In the genomic region with DNA sequence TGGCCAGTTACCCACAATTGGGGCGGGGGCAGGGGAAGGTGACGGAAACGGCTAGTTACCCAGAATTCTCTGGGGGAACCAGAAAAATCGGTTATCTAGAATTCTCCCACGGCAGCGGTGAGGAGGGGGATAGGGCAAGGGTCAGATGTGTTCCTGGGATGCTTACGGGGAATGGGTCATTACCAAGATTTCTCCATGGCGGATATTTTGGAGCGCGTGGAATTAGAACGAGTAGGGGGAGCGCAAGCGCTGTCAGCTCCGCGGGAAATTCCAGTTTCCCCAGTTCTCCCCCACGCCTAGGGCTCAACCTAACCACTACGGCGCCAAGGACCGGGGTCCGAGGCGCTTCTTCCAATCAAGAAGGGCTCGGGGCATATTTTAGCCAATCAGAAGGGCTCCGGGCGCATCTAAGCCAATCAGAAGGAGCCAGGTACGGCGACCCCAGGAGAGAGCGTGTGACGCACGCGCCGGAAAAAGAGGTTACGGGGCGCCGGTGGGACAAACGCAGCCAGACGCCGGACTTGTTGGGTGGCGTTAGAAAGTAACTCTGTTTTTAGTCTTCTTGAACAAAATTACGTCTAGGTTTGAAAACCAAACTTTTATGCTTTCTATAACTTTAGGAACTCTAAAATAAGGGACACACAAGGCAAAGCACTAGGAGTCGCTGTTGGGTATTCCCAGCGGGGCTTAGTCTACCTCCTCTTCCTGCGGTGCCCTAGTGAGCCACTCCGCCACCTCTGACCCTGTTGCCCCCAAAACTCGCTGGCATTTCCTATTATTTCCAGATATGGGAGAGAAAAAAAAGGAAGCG, we compare ENCODE assay signal across 1 cellular context.
TF ChIP-seq lines count a peak whose summit lies in the region.

TSS of gene PAN2 (minus strand) at position 322 of the 811 bp plus-strand sequence. CDS start 906 bp downstream, outside the sequence.

TF ChIP-seq in HEK293, 187 proteins besides CTCF, POLR2A, EP300 and RAD21 (continued from another document and continues in another):
- TF ChIP-seq ZNF398 (tag by site-specific recombination; IDR thresholded peaks at IDR 0.05) = no peak; the same call in 1 of the 2 replicates
- no peak for TF ChIP-seq TCF7L2 (IDR thresholded peaks at IDR 0.05; ENCODE audit: borderline replicate concordance, low read depth, low read length)
- TF ChIP-seq ZNF341 (tag by site-specific recombination; IDR thresholded peaks at IDR 0.05; ENCODE audit: low read depth) = peak; percentile 98
- TF ChIP-seq INSM2 (tag by site-specific recombination; IDR thresholded peaks at IDR 0.05) = no peak
- peak; percentile 40; the same call in 1 of the 2 replicates for TF ChIP-seq BCL11B (tag by site-specific recombination; IDR thresholded peaks at IDR 0.05; ENCODE audit: low read depth)
- TF ChIP-seq SETDB1 (IDR thresholded peaks at IDR 0.05; ENCODE audit: insufficient read length, low read length) = no peak
- no peak; the same call in 1 of the 2 replicates for TF ChIP-seq ZBTB48 (tag by site-specific recombination; IDR thresholded peaks at IDR 0.05)
- TF ChIP-seq ZSCAN23 (tag by site-specific recombination; IDR thresholded peaks at IDR 0.05) = 0 out of 2 replicates have a peak, but pooled peaks have one; percentile 36
- TF ChIP-seq ZIC2 (tag by site-specific recombination; IDR thresholded peaks at IDR 0.05) = peak; percentile 50; the same call in 1 of the 2 replicates
- peak; percentile 88 for TF ChIP-seq GLIS1 (tag by site-specific recombination; IDR thresholded peaks at IDR 0.05)
- peak; percentile 38 for TF ChIP-seq ZBTB26 (tag by site-specific recombination; optimal IDR thresholded peaks at IDR 0.05)
- no peak; the same call in 1 of the 2 replicates for TF ChIP-seq ZFP69B (tag by site-specific recombination; IDR thresholded peaks at IDR 0.05)
- peak; percentile 59 for TF ChIP-seq SP3 (tag by site-specific recombination; IDR thresholded peaks at IDR 0.05)
- TF ChIP-seq, protein P1, sequence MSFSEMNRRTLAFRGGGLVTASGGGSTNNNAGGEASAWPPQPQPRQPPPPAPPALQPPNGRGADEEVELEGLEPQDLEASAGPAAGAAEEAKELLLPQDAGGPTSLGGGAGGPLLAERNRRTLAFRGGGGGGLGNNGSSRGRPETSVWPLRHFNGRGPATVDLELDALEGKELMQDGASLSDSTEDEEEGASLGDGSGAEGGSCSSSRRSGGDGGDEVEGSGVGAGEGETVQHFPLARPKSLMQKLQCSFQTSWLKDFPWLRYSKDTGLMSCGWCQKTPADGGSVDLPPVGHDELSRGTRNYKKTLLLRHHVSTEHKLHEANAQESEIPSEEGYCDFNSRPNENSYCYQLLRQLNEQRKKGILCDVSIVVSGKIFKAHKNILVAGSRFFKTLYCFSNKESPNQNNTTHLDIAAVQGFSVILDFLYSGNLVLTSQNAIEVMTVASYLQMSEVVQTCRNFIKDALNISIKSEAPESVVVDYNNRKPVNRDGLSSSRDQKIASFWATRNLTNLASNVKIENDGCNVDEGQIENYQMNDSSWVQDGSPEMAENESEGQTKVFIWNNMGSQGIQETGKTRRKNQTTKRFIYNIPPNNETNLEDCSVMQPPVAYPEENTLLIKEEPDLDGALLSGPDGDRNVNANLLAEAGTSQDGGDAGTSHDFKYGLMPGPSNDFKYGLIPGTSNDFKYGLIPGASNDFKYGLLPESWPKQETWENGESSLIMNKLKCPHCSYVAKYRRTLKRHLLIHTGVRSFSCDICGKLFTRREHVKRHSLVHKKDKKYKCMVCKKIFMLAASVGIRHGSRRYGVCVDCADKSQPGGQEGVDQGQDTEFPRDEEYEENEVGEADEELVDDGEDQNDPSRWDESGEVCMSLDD (tag by site-specific recombination; IDR thresholded peaks at IDR 0.05) = peak; percentile 92
- 0 out of 2 replicates have a peak, but pooled peaks have one; percentile 67 for TF ChIP-seq BCL11A (tag by site-specific recombination; IDR thresholded peaks at IDR 0.05; ENCODE audit: low read depth)
- TF ChIP-seq ZNF221 (tag by site-specific recombination; IDR thresholded peaks at IDR 0.05; ENCODE audit: borderline replicate concordance) = 0 out of 2 replicates have a peak, but pooled peaks have one; percentile 17
- no peak for TF ChIP-seq ZNF837 (tag by site-specific recombination; IDR thresholded peaks at IDR 0.05)
- TF ChIP-seq, protein P2, sequence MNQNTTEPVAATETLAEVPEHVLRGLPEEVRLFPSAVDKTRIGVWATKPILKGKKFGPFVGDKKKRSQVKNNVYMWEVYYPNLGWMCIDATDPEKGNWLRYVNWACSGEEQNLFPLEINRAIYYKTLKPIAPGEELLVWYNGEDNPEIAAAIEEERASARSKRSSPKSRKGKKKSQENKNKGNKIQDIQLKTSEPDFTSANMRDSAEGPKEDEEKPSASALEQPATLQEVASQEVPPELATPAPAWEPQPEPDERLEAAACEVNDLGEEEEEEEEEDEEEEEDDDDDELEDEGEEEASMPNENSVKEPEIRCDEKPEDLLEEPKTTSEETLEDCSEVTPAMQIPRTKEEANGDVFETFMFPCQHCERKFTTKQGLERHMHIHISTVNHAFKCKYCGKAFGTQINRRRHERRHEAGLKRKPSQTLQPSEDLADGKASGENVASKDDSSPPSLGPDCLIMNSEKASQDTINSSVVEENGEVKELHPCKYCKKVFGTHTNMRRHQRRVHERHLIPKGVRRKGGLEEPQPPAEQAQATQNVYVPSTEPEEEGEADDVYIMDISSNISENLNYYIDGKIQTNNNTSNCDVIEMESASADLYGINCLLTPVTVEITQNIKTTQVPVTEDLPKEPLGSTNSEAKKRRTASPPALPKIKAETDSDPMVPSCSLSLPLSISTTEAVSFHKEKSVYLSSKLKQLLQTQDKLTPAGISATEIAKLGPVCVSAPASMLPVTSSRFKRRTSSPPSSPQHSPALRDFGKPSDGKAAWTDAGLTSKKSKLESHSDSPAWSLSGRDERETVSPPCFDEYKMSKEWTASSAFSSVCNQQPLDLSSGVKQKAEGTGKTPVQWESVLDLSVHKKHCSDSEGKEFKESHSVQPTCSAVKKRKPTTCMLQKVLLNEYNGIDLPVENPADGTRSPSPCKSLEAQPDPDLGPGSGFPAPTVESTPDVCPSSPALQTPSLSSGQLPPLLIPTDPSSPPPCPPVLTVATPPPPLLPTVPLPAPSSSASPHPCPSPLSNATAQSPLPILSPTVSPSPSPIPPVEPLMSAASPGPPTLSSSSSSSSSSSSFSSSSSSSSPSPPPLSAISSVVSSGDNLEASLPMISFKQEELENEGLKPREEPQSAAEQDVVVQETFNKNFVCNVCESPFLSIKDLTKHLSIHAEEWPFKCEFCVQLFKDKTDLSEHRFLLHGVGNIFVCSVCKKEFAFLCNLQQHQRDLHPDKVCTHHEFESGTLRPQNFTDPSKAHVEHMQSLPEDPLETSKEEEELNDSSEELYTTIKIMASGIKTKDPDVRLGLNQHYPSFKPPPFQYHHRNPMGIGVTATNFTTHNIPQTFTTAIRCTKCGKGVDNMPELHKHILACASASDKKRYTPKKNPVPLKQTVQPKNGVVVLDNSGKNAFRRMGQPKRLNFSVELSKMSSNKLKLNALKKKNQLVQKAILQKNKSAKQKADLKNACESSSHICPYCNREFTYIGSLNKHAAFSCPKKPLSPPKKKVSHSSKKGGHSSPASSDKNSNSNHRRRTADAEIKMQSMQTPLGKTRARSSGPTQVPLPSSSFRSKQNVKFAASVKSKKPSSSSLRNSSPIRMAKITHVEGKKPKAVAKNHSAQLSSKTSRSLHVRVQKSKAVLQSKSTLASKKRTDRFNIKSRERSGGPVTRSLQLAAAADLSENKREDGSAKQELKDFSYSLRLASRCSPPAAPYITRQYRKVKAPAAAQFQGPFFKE (tag by site-specific recombination; IDR thresholded peaks at IDR 0.05; ENCODE audit: borderline replicate concordance) = no peak
- TF ChIP-seq, protein P3, sequence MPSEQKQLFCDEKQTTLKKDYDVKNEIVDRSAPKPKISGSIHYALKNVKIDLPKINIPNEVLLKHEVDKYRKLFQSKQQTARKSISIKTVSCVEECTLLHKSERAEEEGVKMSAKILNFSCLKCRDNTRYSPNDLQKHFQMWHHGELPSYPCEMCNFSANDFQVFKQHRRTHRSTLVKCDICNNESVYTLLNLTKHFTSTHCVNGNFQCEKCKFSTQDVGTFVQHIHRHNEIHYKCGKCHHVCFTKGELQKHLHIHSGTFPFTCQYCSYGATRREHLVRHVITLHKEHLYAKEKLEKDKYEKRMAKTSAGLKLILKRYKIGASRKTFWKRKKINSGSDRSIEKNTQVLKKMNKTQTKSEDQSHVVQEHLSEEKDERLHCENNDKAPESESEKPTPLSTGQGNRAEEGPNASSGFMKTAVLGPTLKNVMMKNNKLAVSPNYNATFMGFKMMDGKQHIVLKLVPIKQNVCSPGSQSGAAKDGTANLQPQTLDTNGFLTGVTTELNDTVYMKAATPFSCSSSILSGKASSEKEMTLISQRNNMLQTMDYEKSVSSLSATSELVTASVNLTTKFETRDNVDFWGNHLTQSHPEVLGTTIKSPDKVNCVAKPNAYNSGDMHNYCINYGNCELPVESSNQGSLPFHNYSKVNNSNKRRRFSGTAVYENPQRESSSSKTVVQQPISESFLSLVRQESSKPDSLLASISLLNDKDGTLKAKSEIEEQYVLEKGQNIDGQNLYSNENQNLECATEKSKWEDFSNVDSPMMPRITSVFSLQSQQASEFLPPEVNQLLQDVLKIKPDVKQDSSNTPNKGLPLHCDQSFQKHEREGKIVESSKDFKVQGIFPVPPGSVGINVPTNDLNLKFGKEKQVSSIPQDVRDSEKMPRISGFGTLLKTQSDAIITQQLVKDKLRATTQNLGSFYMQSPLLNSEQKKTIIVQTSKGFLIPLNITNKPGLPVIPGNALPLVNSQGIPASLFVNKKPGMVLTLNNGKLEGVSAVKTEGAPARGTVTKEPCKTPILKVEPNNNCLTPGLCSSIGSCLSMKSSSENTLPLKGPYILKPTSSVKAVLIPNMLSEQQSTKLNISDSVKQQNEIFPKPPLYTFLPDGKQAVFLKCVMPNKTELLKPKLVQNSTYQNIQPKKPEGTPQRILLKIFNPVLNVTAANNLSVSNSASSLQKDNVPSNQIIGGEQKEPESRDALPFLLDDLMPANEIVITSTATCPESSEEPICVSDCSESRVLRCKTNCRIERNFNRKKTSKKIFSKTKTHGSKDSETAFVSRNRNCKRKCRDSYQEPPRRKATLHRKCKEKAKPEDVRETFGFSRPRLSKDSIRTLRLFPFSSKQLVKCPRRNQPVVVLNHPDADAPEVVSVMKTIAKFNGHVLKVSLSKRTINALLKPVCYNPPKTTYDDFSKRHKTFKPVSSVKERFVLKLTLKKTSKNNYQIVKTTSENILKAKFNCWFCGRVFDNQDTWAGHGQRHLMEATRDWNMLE (tag by site-specific recombination; conservative IDR thresholded peaks at IDR 0.05; ENCODE audit: low read depth) = peak; percentile 42
- TF ChIP-seq ZNF335 (tag by site-specific recombination; conservative IDR thresholded peaks at IDR 0.05) = peak; percentile 95
- TF ChIP-seq, protein P4, sequence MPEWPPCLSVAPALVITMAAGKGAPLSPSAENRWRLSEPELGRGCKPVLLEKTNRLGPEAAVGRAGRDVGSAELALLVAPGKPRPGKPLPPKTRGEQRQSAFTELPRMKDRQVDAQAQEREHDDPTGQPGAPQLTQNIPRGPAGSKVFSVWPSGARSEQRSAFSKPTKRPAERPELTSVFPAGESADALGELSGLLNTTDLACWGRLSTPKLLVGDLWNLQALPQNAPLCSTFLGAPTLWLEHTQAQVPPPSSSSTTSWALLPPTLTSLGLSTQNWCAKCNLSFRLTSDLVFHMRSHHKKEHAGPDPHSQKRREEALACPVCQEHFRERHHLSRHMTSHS (tag by site-specific recombination; IDR thresholded peaks at IDR 0.05) = no peak
- TF ChIP-seq SALL2 (tag by site-specific recombination; IDR thresholded peaks at IDR 0.05; ENCODE audit: borderline replicate concordance) = no peak
- no peak for TF ChIP-seq ZNF433 (tag by site-specific recombination; IDR thresholded peaks at IDR 0.05; ENCODE audit: low read depth)
- no peak for TF ChIP-seq ZNF10 (tag by site-specific recombination; IDR thresholded peaks at IDR 0.05)
- TF ChIP-seq OSR2 (tag by site-specific recombination; IDR thresholded peaks at IDR 0.05) = no peak
- peak; percentile 10; the same call in 1 of the 2 replicates for TF ChIP-seq ZNF184 (tag by site-specific recombination; IDR thresholded peaks at IDR 0.05)
- TF ChIP-seq ZNF23 (tag by site-specific recombination; IDR thresholded peaks at IDR 0.05; ENCODE audit: borderline replicate concordance) = no peak
- no peak for TF ChIP-seq ZNF510 (tag by site-specific recombination; IDR thresholded peaks at IDR 0.05; ENCODE audit: insufficient replicate concordance)
- no peak; the same call in none of the 2 replicates for TF ChIP-seq ZNF394 (tag by site-specific recombination; IDR thresholded peaks at IDR 0.05; ENCODE audit: borderline replicate concordance)
- no peak for TF ChIP-seq ZNF274 (IDR thresholded peaks at IDR 0.05; ENCODE audit: low read length)
- no peak for TF ChIP-seq ZNF274 (tag by site-specific recombination; IDR thresholded peaks at IDR 0.05; ENCODE audit: borderline replicate concordance)
- TF ChIP-seq ZNF223 (tag by site-specific recombination; IDR thresholded peaks at IDR 0.05) = no peak
- TF ChIP-seq ZNF391 (tag by site-specific recombination; IDR thresholded peaks at IDR 0.05; ENCODE audit: borderline replicate concordance, low read depth) = no peak
